ENCODE assay signal across 10 cellular contexts in genomic region chr13:76993473-76993872, GRCh38. TPM values are rescaled to one million over a fixed set of nuclear protein-coding genes. Genes with fewer than 3 reads are reported as not detected.
DNase-seq lines count a peak whose midpoint lies in the region; ATAC-seq, FAIRE-seq and TF ChIP-seq lines count a peak whose summit lies in the region.
"Had no signal": no experiment of that assay in that cellular context is flagged by ENCODE, and none has a peak within 500 bp of the region (broad histone marks: within the 10 kb centered on the region; RNA-seq: fewer than 3 reads in every experiment).

No MANE protein-coding gene starts in this region.

- peak overlapping the region; percentile 92 for H3K27ac Mint-ChIP-seq in activated T-cell treated with anti-CD3 and anti-CD28 coated beads, Interleukin-2, amount 50 U/mL, for 72 hours
- no peak overlapping the region for H3K27ac Mint-ChIP-seq in activated T-helper 2 cell treated with anti-CD3 and anti-CD28 coated beads, Interferon-gamma antibody, Interleukin-2, Interleukin-4, amounts not matched to agents 10 μg/mL and 5 μg/mL and 100 μg/mL, durations not matched to agents 14 hours and 24 hours and 36 hours

- peaks cover 26% of the 10 kb centered on the region for H3K4me1 ChIP-seq in keratinocyte (ENCODE audit: control insufficient read depth, extremely low read depth, insufficient read depth, low read length)
- H3K4me1 ChIP-seq in transverse colon, result peaks cover 0 to 13% (median 4%) of the 10 kb centered on the region in 4 donors

- H3K27ac ChIP-seq in keratinocyte (ENCODE audit: control insufficient read depth, insufficient read depth, low read length), result peak overlapping the region; percentile 88
- H3K27ac ChIP-seq in transverse colon, result peak overlapping the region in 3 of 4 donors; percentile 91 to 93 (median 92)

- peak overlapping the region; percentile 99 for H3K4me2 ChIP-seq in keratinocyte (ENCODE audit: control insufficient read depth, extremely low read depth, insufficient read depth, low read depth, low read length)

- intact Hi-C loops in activated T-helper 2 cell treated with anti-CD3 and anti-CD28 coated beads, Interferon-gamma antibody, Interleukin-2, Interleukin-4, amounts not matched to agents 10 μg/mL and 5 μg/mL and 100 μg/mL, durations not matched to agents 14 hours and 24 hours and 36 hours (cut with micrococcal nuclease), result loop anchor here (2.0 to 10.0 kb wide), 3 partner anchors 15 to 481 kb away; partner anchors contain the start of gene KCTD12
- intact Hi-C loops in transverse colon (cut with DNase I; ENCODE audit: low total_unique reads), result no loop called here

- TF ChIP-seq CTCF in keratinocyte (optimal IDR thresholded peaks at IDR 0.05 in 1 of 3, IDR thresholded peaks at IDR 0.05 in 1 of 3, conservative IDR thresholded peaks at IDR 0.05 in 1 of 3; ENCODE audit: extremely low read depth in 1 of 3, insufficient read depth in 2 of 3, low read length in 3 of 3), result no peak
- TF ChIP-seq CTCF in transverse colon (IDR thresholded peaks at IDR 0.05), result no peak

- no peaks in the 10 kb centered on the region for H3K9me1 ChIP-seq in keratinocyte (ENCODE audit: control insufficient read depth, extremely low read depth, insufficient read depth, low read length)

- no peaks in the 10 kb centered on the region for H3K9me3 Mint-ChIP-seq in activated T-cell treated with anti-CD3 and anti-CD28 coated beads, Interleukin-2, amount 50 U/mL, for 72 hours
- H3K9me3 Mint-ChIP-seq in activated T-helper 2 cell treated with anti-CD3 and anti-CD28 coated beads, Interferon-gamma antibody, Interleukin-2, Interleukin-4, amounts not matched to agents 10 μg/mL and 5 μg/mL and 100 μg/mL, durations not matched to agents 14 hours and 24 hours and 36 hours, result no peaks in the 10 kb centered on the region

- H3K9ac ChIP-seq in keratinocyte (ENCODE audit: control insufficient read depth, extremely low read depth, insufficient read depth, low read length), result peak overlapping the region; percentile 97

- peaks cover 25% of the 10 kb centered on the region for H3K79me2 ChIP-seq in keratinocyte (ENCODE audit: control insufficient read depth, insufficient read depth, low read length)

- H3K4me3 ChIP-seq in keratinocyte (ENCODE audit: control insufficient read depth in 2 of 3, extremely low read depth in 1 of 3, insufficient read depth in 2 of 3, low read depth in 1 of 3, low read length in 3 of 3), result peak overlapping the region in 2 of 3 experiments; percentile 79 to 96
- peak overlapping the region in 1 of 4 donors; percentile 62 for H3K4me3 ChIP-seq in transverse colon

- H3K36me3 ChIP-seq in keratinocyte (ENCODE audit: control insufficient read depth in 2 of 2, extremely low read depth in 1 of 2, insufficient read depth in 2 of 2, low read length in 2 of 2), result peaks cover 2 to 4% of the 10 kb centered on the region in 2 experiments
- peaks cover 0 to 16% (median 5%) of the 10 kb centered on the region in 4 donors for H3K36me3 ChIP-seq in transverse colon

- H4K20me1 ChIP-seq in keratinocyte (ENCODE audit: control insufficient read depth, extremely low read depth, insufficient read depth, low read length), result no peaks in the 10 kb centered on the region

- FAIRE-seq in keratinocyte (lab: Jason Lieb, UNC), result no peak

- no peaks in the 10 kb centered on the region for H3K27me3 ChIP-seq in keratinocyte (ENCODE audit: control insufficient read depth, extremely low read depth, insufficient read depth, low read length)
- no peaks in the 10 kb centered on the region for H3K27me3 ChIP-seq in transverse colon

- peaks cover 36% of the 10 kb centered on the region for H3K4me1 Mint-ChIP-seq in activated T-cell treated with anti-CD3 and anti-CD28 coated beads, Interleukin-2, amount 50 U/mL, for 72 hours (ENCODE audit: low read depth)
- H3K4me1 Mint-ChIP-seq in activated T-helper 2 cell treated with anti-CD3 and anti-CD28 coated beads, Interferon-gamma antibody, Interleukin-2, Interleukin-4, amounts not matched to agents 10 μg/mL and 5 μg/mL and 100 μg/mL, durations not matched to agents 14 hours and 24 hours and 36 hours (ENCODE audit: low read depth), result peaks cover 33% of the 10 kb centered on the region

- dilution Hi-C loops in keratinocyte (cut with MboI; ENCODE audit: extremely low pct_ligation_motif_present, low sequenced_read_pairs), result no loop called here

- ATAC-seq in activated T-cell treated with anti-CD3 and anti-CD28 coated beads, Interleukin-2, amount 50 U/mL, for 72 hours (replicated peaks in 1 of 2), result no peak
- ATAC-seq in HG03280 (IDR thresholded peaks at IDR 0.05; ENCODE audit: unreplicated experiment), result no peak

- H3K9me3 ChIP-seq in keratinocyte (ENCODE audit: control insufficient read depth, low read depth, low read length) (no peaks in the 10 kb centered on the region), transverse colon (no peaks in the 10 kb centered on the region)

- H3K36me3 Mint-ChIP-seq in activated T-cell treated with anti-CD3 and anti-CD28 coated beads, Interleukin-2, amount 50 U/mL, for 72 hours (ENCODE audit: insufficient read depth in 2 of 2), result peaks cover 2 to 19% of the 10 kb centered on the region in 2 donors
- H3K36me3 Mint-ChIP-seq in activated T-helper 2 cell treated with anti-CD3 and anti-CD28 coated beads, Interferon-gamma antibody, Interleukin-2, Interleukin-4, amounts not matched to agents 10 μg/mL and 5 μg/mL and 100 μg/mL, durations not matched to agents 14 hours and 24 hours and 36 hours (ENCODE audit: low read depth), result peaks cover 45% of the 10 kb centered on the region

- in situ Hi-C loops in transverse colon (cut with MboI; ENCODE audit: low pct_ligation_motif_present in 1 of 4, low pct_unique_long_range_greater_than_20kb in 1 of 4, low sequenced_read_pairs in 3 of 4), result no loop called here

- H2AFZ ChIP-seq in keratinocyte (ENCODE audit: control insufficient read depth, low read length), result no peak overlapping the region

- H3K4me3 Mint-ChIP-seq in activated T-cell treated with anti-CD3 and anti-CD28 coated beads, Interleukin-2, amount 50 U/mL, for 72 hours, result peak overlapping the region; percentile 97 to 98
- H3K4me3 Mint-ChIP-seq in activated T-helper 2 cell treated with anti-CD3 and anti-CD28 coated beads, Interferon-gamma antibody, Interleukin-2, Interleukin-4, amounts not matched to agents 10 μg/mL and 5 μg/mL and 100 μg/mL, durations not matched to agents 14 hours and 24 hours and 36 hours (ENCODE audit: low read depth), result peak overlapping the region; percentile 89

- DNase-seq in activated T-cell treated with anti-CD3 and anti-CD28 coated beads, Interleukin-2, amount 50 U/mL, for 72 hours, result no peak
- DNase-seq in activated T-cell treated with anti-CD3 and anti-CD28 coated beads, Interleukin-2, amount 50 U/mL, for 48 hours, result no peak
- DNase-seq in activated T-helper 2 cell treated with anti-CD3 and anti-CD28 coated beads, Interferon-gamma antibody, Interleukin-2, Interleukin-4, amounts not matched to agents 10 μg/mL and 5 μg/mL and 100 μg/mL, durations not matched to agents 14 hours and 24 hours and 36 hours (ENCODE audit: low spot score), result no peak
- DNase-seq in keratinocyte (ENCODE audit: low read depth, low spot score), result no peak
- DNase-seq in transverse colon, result no peak
- no peak for DNase-seq in effector CD4-positive, alpha-beta T cell
- DNase-seq in iPS-NIHi7 (ENCODE audit: extremely low spot score), result no peak
- DNase-seq: stimulated activated CD4-positive, alpha-beta T cell treated with anti-CD3 and anti-CD28 coated beads, Interleukin-1b, Interleukin-23, amount 100 ng/mL, for 48 hours had no signal

- 79 to 80% methylated on average over 5 of the region's 5 CpGs for WGBS in transverse colon (ENCODE audit: low coverage in 1 of 2), 2 donors

- TF ChIP-seq POLR2A in transverse colon (IDR thresholded peaks at IDR 0.05), result no peak

- no peaks in the 10 kb centered on the region for H3K27me3 Mint-ChIP-seq in activated T-cell treated with anti-CD3 and anti-CD28 coated beads, Interleukin-2, amount 50 U/mL, for 72 hours (ENCODE audit: low read depth)
- no peaks in the 10 kb centered on the region for H3K27me3 Mint-ChIP-seq in activated T-helper 2 cell treated with anti-CD3 and anti-CD28 coated beads, Interferon-gamma antibody, Interleukin-2, Interleukin-4, amounts not matched to agents 10 μg/mL and 5 μg/mL and 100 μg/mL, durations not matched to agents 14 hours and 24 hours and 36 hours (ENCODE audit: low read depth)

- TF ChIP-seq EP300 in transverse colon (IDR thresholded peaks at IDR 0.05; ENCODE audit: low read depth), result no peak

RNA-seq across cellular contexts. Expression of gene CLN5, which starts 1.6 kb away (rescaled TPM):
- 10 to 100 TPM; 14.0 to 16.4 TPM for total RNA-seq in activated T-cell treated with anti-CD3 and anti-CD28 coated beads, Interleukin-2, amount 50 U/mL, for 72 hours
- 13.5 and 15.8 TPM in 2 replicates for total RNA-seq in activated T-helper 2 cell treated with anti-CD3 and anti-CD28 coated beads, Interferon-gamma antibody, Interleukin-2, Interleukin-4, amounts not matched to agents 10 μg/mL and 5 μg/mL and 100 μg/mL, durations not matched to agents 14 hours and 24 hours and 36 hours
- polyA plus RNA-seq in keratinocyte, result 20.7 to 32.4 TPM (median 28.7 TPM) in 3 replicates
- polyA plus RNA-seq in keratinocyte (2011; ENCODE audit: low read depth), result 6.2 TPM
- 12.7 and 26.4 TPM in 2 replicates for polyA plus RNA-seq in keratinocyte (2011; cell fraction: cytosol; rRNA removed)
- 44.9 and 54.6 TPM in 2 replicates for polyA plus RNA-seq in keratinocyte (2011; cell fraction: nucleus; rRNA removed)
- polyA plus RNA-seq in keratinocyte (2012; ENCODE audit: low replicate concordance), result 20.4 and 20.9 TPM in 2 replicates
- polyA minus RNA-seq in keratinocyte, result 3.8 to 26.3 TPM (median 23.2 TPM) in 3 replicates
- polyA minus RNA-seq in keratinocyte (2011; cell fraction: cytosol; rRNA and poly(A)+ RNA removed), result 15.0 TPM
- polyA minus RNA-seq in keratinocyte (2011; cell fraction: nucleus; rRNA and poly(A)+ RNA removed), result 24.3 and 41.1 TPM in 2 replicates
- 10 to 100 TPM in 3 of 4 donors, 1 to 10 TPM in 1; 1.6 to 28.7 (median 21.8) TPM for total RNA-seq in transverse colon

RNA-seq across cellular contexts. Expression of gene FBXL3, which starts 33.5 kb away (rescaled TPM):
- total RNA-seq in activated T-cell treated with anti-CD3 and anti-CD28 coated beads, Interleukin-2, amount 50 U/mL, for 72 hours, result 10 to 100 TPM; 40.3 to 44.5 TPM
- 38.2 and 44.4 TPM in 2 replicates for total RNA-seq in activated T-helper 2 cell treated with anti-CD3 and anti-CD28 coated beads, Interferon-gamma antibody, Interleukin-2, Interleukin-4, amounts not matched to agents 10 μg/mL and 5 μg/mL and 100 μg/mL, durations not matched to agents 14 hours and 24 hours and 36 hours
- 15.7 to 25.4 TPM (median 18.3 TPM) in 3 replicates for polyA plus RNA-seq in keratinocyte
- polyA plus RNA-seq in keratinocyte (2011; ENCODE audit: low read depth), result 6.1 TPM
- 11.2 and 23.2 TPM in 2 replicates for polyA plus RNA-seq in keratinocyte (2011; cell fraction: cytosol; rRNA removed)
- polyA plus RNA-seq in keratinocyte (2011; cell fraction: nucleus; rRNA removed), result 15.8 and 21.0 TPM in 2 replicates
- polyA plus RNA-seq in keratinocyte (2012; ENCODE audit: low replicate concordance), result 15.7 and 18.4 TPM in 2 replicates
- polyA minus RNA-seq in keratinocyte, result 9.2 to 21.7 TPM (median 14.9 TPM) in 3 replicates
- 18.8 TPM for polyA minus RNA-seq in keratinocyte (2011; cell fraction: cytosol; rRNA and poly(A)+ RNA removed)
- 12.8 and 26.0 TPM in 2 replicates for polyA minus RNA-seq in keratinocyte (2011; cell fraction: nucleus; rRNA and poly(A)+ RNA removed)
- total RNA-seq in transverse colon, result 100 to 1,000 TPM in 1 of 4 donors, 10 to 100 TPM in 3; 23.1 to 111 (median 88.4) TPM

RNA-seq across cellular contexts. Expression of gene ACOD1, which starts 45.2 kb away (rescaled TPM):
- not detected for total RNA-seq in activated T-cell treated with anti-CD3 and anti-CD28 coated beads, Interleukin-2, amount 50 U/mL, for 72 hours
- not detected in 2 replicates for total RNA-seq in activated T-helper 2 cell treated with anti-CD3 and anti-CD28 coated beads, Interferon-gamma antibody, Interleukin-2, Interleukin-4, amounts not matched to agents 10 μg/mL and 5 μg/mL and 100 μg/mL, durations not matched to agents 14 hours and 24 hours and 36 hours
- not detected in 3 replicates for polyA plus RNA-seq in keratinocyte
- not detected for polyA plus RNA-seq in keratinocyte (2011; ENCODE audit: low read depth)
- not detected in 2 replicates for polyA plus RNA-seq in keratinocyte (2011; cell fraction: cytosol; rRNA removed)
- polyA plus RNA-seq in keratinocyte (2011; cell fraction: nucleus; rRNA removed), result not detected in 2 replicates
- not detected in 2 replicates for polyA plus RNA-seq in keratinocyte (2012; ENCODE audit: low replicate concordance)
- not detected in 3 replicates for polyA minus RNA-seq in keratinocyte
- not detected for polyA minus RNA-seq in keratinocyte (2011; cell fraction: cytosol; rRNA and poly(A)+ RNA removed)
- polyA minus RNA-seq in keratinocyte (2011; cell fraction: nucleus; rRNA and poly(A)+ RNA removed), result not detected in 2 replicates
- under 1 TPM in 1 of 4 donors, not detected in 3; 0.32 TPM for total RNA-seq in transverse colon
- total RNA-seq: urinary bladder had no signal
- polyA plus RNA-seq: urinary bladder had no signal
